17 cellular contexts compared by ENCODE assay signal in genomic region chr6:17431581-17431980, GRCh38. TPM values are rescaled to one million over a fixed set of nuclear protein-coding genes. Genes with fewer than 3 reads are reported as not detected.
DNase-seq lines count a peak whose midpoint lies in the region; ATAC-seq, FAIRE-seq and TF ChIP-seq lines count a peak whose summit lies in the region.
"Had no signal": no experiment of that assay in that cellular context is flagged by ENCODE, and none has a peak within 500 bp of the region (broad histone marks: within the 10 kb centered on the region; RNA-seq: fewer than 3 reads in every experiment).

No MANE protein-coding gene starts in this region.

- no peak for TF ChIP-seq POLR2A in H54 (IDR thresholded peaks at IDR 0.05; ENCODE audit: low read depth, low read length)

- no peak overlapping the region for H3K27ac ChIP-seq in kidney (ENCODE audit: low read depth in 2 of 2, low read length in 2 of 2)
- H3K27ac ChIP-seq: stomach had no signal

- no peak overlapping the region for H3K4me3 Mint-ChIP-seq in activated T-helper 2 cell treated with anti-CD3 and anti-CD28 coated beads, Interferon-gamma antibody, Interleukin-2, Interleukin-4, amounts not matched to agents 10 μg/mL and 5 μg/mL and 100 μg/mL, durations not matched to agents 14 hours and 24 hours and 36 hours (ENCODE audit: low read depth)
- H3K4me3 Mint-ChIP-seq: CD8-positive, alpha-beta T cell had no signal

- DNase-seq in AG08396 (ENCODE audit: low spot score) (peak; percentile 49), H54 (ENCODE audit: insufficient read length, low spot score) (peak; percentile 16), amniotic epithelial cell (ENCODE audit: low read depth) (peak; percentile 58), iris pigment epithelial cell (ENCODE audit: low read depth) (peak; percentile 80), H4 (ENCODE audit: low spot score) (no peak), kidney (no peak)
- DNase-seq in activated T-helper 2 cell treated with anti-CD3 and anti-CD28 coated beads, Interferon-gamma antibody, Interleukin-2, Interleukin-4, amounts not matched to agents 10 μg/mL and 5 μg/mL and 100 μg/mL, durations not matched to agents 14 hours and 24 hours and 36 hours (ENCODE audit: low spot score), result no peak
- DNase-seq: activated CD8-positive, alpha-beta memory T cell treated with anti-CD3 and anti-CD28 coated beads, Interleukin-2, amount 50 U/mL, for 48 hours; CD8-positive, alpha-beta T cell; hippocampal formation; KBM-7; NCI-H2029; posterior cingulate gyrus; stomach; T1000 had no signal

- no peaks in the 10 kb centered on the region for H3K4me1 Mint-ChIP-seq in activated T-helper 2 cell treated with anti-CD3 and anti-CD28 coated beads, Interferon-gamma antibody, Interleukin-2, Interleukin-4, amounts not matched to agents 10 μg/mL and 5 μg/mL and 100 μg/mL, durations not matched to agents 14 hours and 24 hours and 36 hours (ENCODE audit: low read depth)

- FAIRE-seq in H54 (lab: Jason Lieb, UNC) (peak; percentile 87), kidney (lab: Jason Lieb, UNC) (no peak)

- no peaks in the 10 kb centered on the region for H3K4me1 ChIP-seq in kidney (ENCODE audit: control insufficient read depth in 1 of 2, insufficient read depth in 1 of 2, low read depth in 1 of 2, low read length in 2 of 2)
- H3K4me1 ChIP-seq: HAP-1 had no signal

- H3K9me3 ChIP-seq in kidney (ENCODE audit: control insufficient read depth in 1 of 2, low read length in 2 of 2), result no peaks in the 10 kb centered on the region
- H3K9me3 ChIP-seq: HAP-1, stomach had no signal

- H3K9ac ChIP-seq in kidney (ENCODE audit: low read length in 2 of 2), result no peak overlapping the region

- H3K27ac Mint-ChIP-seq in activated T-helper 2 cell treated with anti-CD3 and anti-CD28 coated beads, Interferon-gamma antibody, Interleukin-2, Interleukin-4, amounts not matched to agents 10 μg/mL and 5 μg/mL and 100 μg/mL, durations not matched to agents 14 hours and 24 hours and 36 hours, result no peak overlapping the region
- H3K27ac Mint-ChIP-seq: CD8-positive, alpha-beta T cell had no signal

- peaks cover 0 to 8% of the 10 kb centered on the region in 2 donors for H3K36me3 ChIP-seq in kidney (ENCODE audit: control insufficient read depth in 1 of 2, insufficient read depth in 2 of 2, low read length in 2 of 2)
- H3K36me3 ChIP-seq: stomach had no signal

- no peaks in the 10 kb centered on the region for H3K36me3 Mint-ChIP-seq in activated T-helper 2 cell treated with anti-CD3 and anti-CD28 coated beads, Interferon-gamma antibody, Interleukin-2, Interleukin-4, amounts not matched to agents 10 μg/mL and 5 μg/mL and 100 μg/mL, durations not matched to agents 14 hours and 24 hours and 36 hours (ENCODE audit: low read depth)
- H3K36me3 Mint-ChIP-seq: CD8-positive, alpha-beta T cell had no signal

- no peaks in the 10 kb centered on the region for H3K27me3 Mint-ChIP-seq in activated T-helper 2 cell treated with anti-CD3 and anti-CD28 coated beads, Interferon-gamma antibody, Interleukin-2, Interleukin-4, amounts not matched to agents 10 μg/mL and 5 μg/mL and 100 μg/mL, durations not matched to agents 14 hours and 24 hours and 36 hours (ENCODE audit: low read depth)

- no peaks in the 10 kb centered on the region for H3K9me3 Mint-ChIP-seq in activated T-helper 2 cell treated with anti-CD3 and anti-CD28 coated beads, Interferon-gamma antibody, Interleukin-2, Interleukin-4, amounts not matched to agents 10 μg/mL and 5 μg/mL and 100 μg/mL, durations not matched to agents 14 hours and 24 hours and 36 hours
- H3K9me3 Mint-ChIP-seq: CD8-positive, alpha-beta T cell had no signal

- no peak for ATAC-seq in GM19351 (IDR thresholded peaks at IDR 0.05; ENCODE audit: unreplicated experiment)
- ATAC-seq: CD8-positive, alpha-beta T cell had no signal

- TF ChIP-seq CTCF in kidney (IDR thresholded peaks at IDR 0.05; ENCODE audit: borderline replicate concordance, extremely low read depth, insufficient read depth), result no peak

- intact Hi-C loops in activated T-helper 2 cell treated with anti-CD3 and anti-CD28 coated beads, Interferon-gamma antibody, Interleukin-2, Interleukin-4, amounts not matched to agents 10 μg/mL and 5 μg/mL and 100 μg/mL, durations not matched to agents 14 hours and 24 hours and 36 hours (cut with micrococcal nuclease), result no loop called here
- intact Hi-C loops in kidney (cut with DNase I), result no loop called here

- H3K4me3 ChIP-seq in kidney (ENCODE audit: low read length in 2 of 2), result no peak overlapping the region
- H3K4me3 ChIP-seq: HAP-1, stomach had no signal

RNA-seq across cellular contexts. Expression of gene CAP2, which starts 38.2 kb away (rescaled TPM):
- not detected in 2 replicates for total RNA-seq in activated T-helper 2 cell treated with anti-CD3 and anti-CD28 coated beads, Interferon-gamma antibody, Interleukin-2, Interleukin-4, amounts not matched to agents 10 μg/mL and 5 μg/mL and 100 μg/mL, durations not matched to agents 14 hours and 24 hours and 36 hours
- 8.9 and 10.9 TPM in 2 replicates for total RNA-seq in H4 (2014; rRNA removed; shearing (Covaris generic))
- total RNA-seq in kidney, result 15.7 TPM
- polyA plus RNA-seq in kidney (ENCODE audit: insufficient read depth, low read depth, low replicate concordance), result 9.8 TPM
- total RNA-seq: CD8-positive, alpha-beta T cell had no signal

Comparison
In these comparisons a context has a peak if more than half of its experiments do, and no peak if none do; other contexts are left out.
1. DNase-seq: peak in AG08396 (single experiment), H54 (single experiment), amniotic epithelial cell (single experiment) and iris pigment epithelial cell (single experiment); none in activated T-helper 2 cell treated with anti-CD3 and anti-CD28 coated beads, Interferon-gamma antibody, Interleukin-2, Interleukin-4, amounts not matched to agents 10 μg/mL and 5 μg/mL and 100 μg/mL, durations not matched to agents 14 hours and 24 hours and 36 hours (single experiment), H4 (single experiment) and kidney (single experiment).